In the genomic region with DNA sequence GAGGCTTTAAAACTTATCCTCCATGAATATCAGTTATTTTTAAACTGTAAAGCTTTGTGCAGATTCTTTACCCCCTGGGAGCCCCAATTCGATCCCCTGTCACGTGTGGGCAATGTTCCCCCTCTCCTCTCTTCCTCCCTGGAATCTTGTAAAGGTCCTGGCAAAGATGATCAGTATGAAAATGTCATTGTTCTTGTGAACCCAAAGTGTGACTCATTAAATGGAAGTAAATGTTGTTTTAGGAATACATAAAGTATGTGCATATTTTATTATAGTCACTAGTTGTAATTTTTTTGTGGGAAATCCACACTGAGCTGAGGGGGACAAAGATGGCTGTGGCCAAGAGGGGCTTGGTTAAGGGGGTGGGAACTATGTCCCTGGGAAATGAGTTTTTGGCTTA, we compare ENCODE assay signal across 23 cellular contexts. TPM values are rescaled to one million over a fixed set of nuclear protein-coding genes. Genes with fewer than 3 reads are reported as not detected.
DNase-seq lines count a peak whose midpoint lies in the region; ATAC-seq and TF ChIP-seq lines count a peak whose summit lies in the region.
"Had no signal": no experiment of that assay in that cellular context is flagged by ENCODE, and none has a peak within 500 bp of the region (broad histone marks: within the 10 kb centered on the region; RNA-seq: fewer than 3 reads in every experiment).

No MANE protein-coding gene starts in this region.

- no peaks in the 10 kb centered on the region for H3K79me2 ChIP-seq in ACC112 (ENCODE audit: control insufficient read depth, insufficient read depth, low read length, unreplicated experiment)

- H3K4me1 Mint-ChIP-seq in HFFc6 (ENCODE audit: low read depth) = peaks cover 18% of the 10 kb centered on the region
- H3K4me1 Mint-ChIP-seq: CD4-positive, CD25-positive, alpha-beta regulatory T cell; CD8-positive, alpha-beta memory T cell; IgD-negative memory B cell had no signal

- ATAC-seq in GM18502 (IDR thresholded peaks at IDR 0.05; ENCODE audit: poor library complexity, unreplicated experiment) = no peak
- no peak for ATAC-seq in sciatic nerve

- H3K9me3 ChIP-seq in A673 (ENCODE audit: low read depth, low read length, poor library complexity, severe bottlenecking) = no peaks in the 10 kb centered on the region
- H3K9me3 ChIP-seq: BE2C, HAP-1 had no signal

- no peaks in the 10 kb centered on the region for H3K9me3 Mint-ChIP-seq in HFFc6

- no peaks in the 10 kb centered on the region for H3K36me3 ChIP-seq in ACC112 (ENCODE audit: insufficient read depth, low read length)
- H3K36me3 ChIP-seq in A673 (ENCODE audit: insufficient read depth, low read length, poor library complexity, severe bottlenecking) = no peaks in the 10 kb centered on the region
- H3K36me3 ChIP-seq: BE2C, HAP-1 had no signal

- H3K27ac ChIP-seq in ACC112 (ENCODE audit: low read depth, low read length) (peak overlapping the region; percentile 2; the same call in 1 of the 2 replicates), A673 (ENCODE audit: low read depth, low read length, poor library complexity, severe bottlenecking) (no peak overlapping the region)
- H3K27ac ChIP-seq: 22Rv1 had no signal

- DNase-seq in HFFc6 (no peak), dermis blood vessel endothelial cell (peak; percentile 49), hepatic stellate cell (ENCODE audit: low spot score) (peak; percentile 27), A673 (ENCODE audit: low spot score) (no peak), sciatic nerve (ENCODE audit: low spot score) (no peak)
- no peak for DNase-seq in activated CD4-positive, alpha-beta T cell treated with anti-CD3 and anti-CD28 coated beads for 4 hours
- DNase-seq: ACHN; BE2C; C1 segment of cervical spinal cord; CD4-positive, CD25-positive, alpha-beta regulatory T cell; CD8-positive, alpha-beta memory T cell; COR-L47; DMS 273 treated with DMSO at 0.1 percent for 48 hours; DMS53; DND-41; GDM1; KBM-7 had no signal

- POLR2A ChIA-PET in A673 (lab: Charles Lee; ENCODE audit: low non-redundant PET) = no interaction called here

- H3K36me3 Mint-ChIP-seq in HFFc6 (ENCODE audit: low read depth) = no peaks in the 10 kb centered on the region
- H3K36me3 Mint-ChIP-seq: CD4-positive, CD25-positive, alpha-beta regulatory T cell; CD8-positive, alpha-beta memory T cell; IgD-negative memory B cell had no signal

- intact Hi-C loops in A673 (cut with micrococcal nuclease; ENCODE audit: unreplicated experiment) (no loop called here), sciatic nerve (cut with DNase I) (no loop called here)

- H3K27me3 ChIP-seq in ACC112 (ENCODE audit: insufficient read depth, low read length) = peaks cover 21% of the 10 kb centered on the region; the same call in 1 of the 2 replicates
- no peaks in the 10 kb centered on the region for H3K27me3 ChIP-seq in A673 (replicated peaks; ENCODE audit: insufficient read depth, low read depth, low read length, poor library complexity)

- H3K4me1 ChIP-seq in ACC112 (ENCODE audit: control insufficient read depth, insufficient read depth, low read length, unreplicated experiment) (peaks cover 17% of the 10 kb centered on the region), A673 (ENCODE audit: insufficient read depth, low read length, poor library complexity, severe bottlenecking) (no peaks in the 10 kb centered on the region)
- H3K4me1 ChIP-seq: BE2C, HAP-1 had no signal

- H3K27ac Mint-ChIP-seq in HFFc6 = no peak overlapping the region
- H3K27ac Mint-ChIP-seq: CD4-positive, CD25-positive, alpha-beta regulatory T cell; CD8-positive, alpha-beta memory T cell; IgD-negative memory B cell had no signal

- no TSS peak for BruUV-seq in A673 (replicated peaks; lab: Mats Ljungman, UMichigan)

- H3K27me3 Mint-ChIP-seq in HFFc6 (ENCODE audit: insufficient read depth) = peaks cover 18% of the 10 kb centered on the region

- H3K4me3 ChIP-seq in ACC112 (ENCODE audit: low read depth, low read length) (no peak overlapping the region; the same call in 1 of the 2 replicates), A673 (ENCODE audit: low read depth, low read length, poor library complexity, severe bottlenecking) (no peak overlapping the region)
- H3K4me3 ChIP-seq: HAP-1 had no signal

- H2AFZ ChIP-seq in ACC112 (ENCODE audit: low read length, unreplicated experiment) = no peak overlapping the region

- no peak for TF ChIP-seq CTCF in HFFc6 (IDR thresholded peaks at IDR 0.05)
- TF ChIP-seq CTCF in A673 (conservative IDR thresholded peaks at IDR 0.05; ENCODE audit: low read depth, low read length) = no peak

- H3K4me3 Mint-ChIP-seq in HFFc6 = peak overlapping the region; percentile 1; the same call in 1 of the 2 replicates
- H3K4me3 Mint-ChIP-seq: CD4-positive, CD25-positive, alpha-beta regulatory T cell; CD8-positive, alpha-beta memory T cell; IgD-negative memory B cell had no signal

- CTCF ChIA-PET in A673 (lab: Charles Lee) = no interaction called here

RNA-seq across cellular contexts. Expression of gene CCL11, which starts 2.3 kb away (rescaled TPM):
- total RNA-seq in HFFc6 (2021; fragmentation: NEBNext Ultra II Directional; extraction: Animal tissue kit (Norgen Biotek cat#: 25700)) = not detected
- total RNA-seq in dermis blood vessel endothelial cell (not detected in 2 replicates), A673 (2021) (not detected in 2 replicates), sciatic nerve (0.67 TPM)
- total RNA-seq: CD4-positive, CD25-positive, alpha-beta regulatory T cell; CD8-positive, alpha-beta memory T cell; H4 had no signal

RNA-seq across cellular contexts. Expression of gene CCL7, which starts 17.8 kb away (rescaled TPM):
- total RNA-seq in HFFc6 (2021; fragmentation: NEBNext Ultra II Directional; extraction: Animal tissue kit (Norgen Biotek cat#: 25700)) = not detected
- total RNA-seq in dermis blood vessel endothelial cell (0.23 TPM in 1 of 2 replicates, not detected in the other), A673 (2021) (not detected in 2 replicates), sciatic nerve (1.6 TPM)
- total RNA-seq: CD4-positive, CD25-positive, alpha-beta regulatory T cell; CD8-positive, alpha-beta memory T cell; H4 had no signal

RNA-seq across cellular contexts. Expression of gene CCL8, which starts 31.4 kb away (rescaled TPM):
- not detected for total RNA-seq in HFFc6 (2021; fragmentation: NEBNext Ultra II Directional; extraction: Animal tissue kit (Norgen Biotek cat#: 25700))
- 0.05 and 0.17 TPM in 2 replicates for total RNA-seq in dermis blood vessel endothelial cell
- total RNA-seq in A673 (2021) = not detected in 2 replicates
- total RNA-seq in sciatic nerve = 10.3 TPM
- total RNA-seq: CD4-positive, CD25-positive, alpha-beta regulatory T cell; CD8-positive, alpha-beta memory T cell; H4 had no signal

RNA-seq across cellular contexts. Expression of gene CCL2, which starts 32.8 kb away (rescaled TPM):
- 10 to 100 TPM; 23.2 to 65.9 (median 30.1) TPM for total RNA-seq in HFFc6 (2021; fragmentation: NEBNext Ultra II Directional; extraction: Animal tissue kit (Norgen Biotek cat#: 25700))
- 84.3 and 218 TPM in 2 replicates for total RNA-seq in dermis blood vessel endothelial cell
- 3.7 and 3.9 TPM in 2 replicates for total RNA-seq in A673 (2021)
- 219 TPM for total RNA-seq in sciatic nerve
- total RNA-seq: CD4-positive, CD25-positive, alpha-beta regulatory T cell had no signal

Comparison
In these comparisons a context has a peak if more than half of its experiments do, and no peak if none do; other contexts are left out.
1. DNase-seq: peak in dermis blood vessel endothelial cell (single experiment) and hepatic stellate cell (single experiment); none in HFFc6 (single experiment), A673 (single experiment), activated CD4-positive, alpha-beta T cell treated with anti-CD3 and anti-CD28 coated beads for 4 hours (0 of 2) and sciatic nerve (single experiment).